In genomic region chr21:42238185-42238934, GRCh38 we compare ENCODE assay signal across 11 cellular contexts. TPM values are rescaled to one million over a fixed set of nuclear protein-coding genes. Genes with fewer than 3 reads are reported as not detected.
DNase-seq lines count a peak whose midpoint lies in the region; ATAC-seq and TF ChIP-seq lines count a peak whose summit lies in the region.
"Had no signal": no experiment of that assay in that cellular context is flagged by ENCODE, and none has a peak within 500 bp of the region (broad histone marks: within the 10 kb centered on the region; RNA-seq: fewer than 3 reads in every experiment).

No MANE protein-coding gene starts in this region.

- DNase-seq in CD1c-positive myeloid dendritic cell (ENCODE audit: extremely low spot score) (peak; percentile 55), memory B cell (ENCODE audit: low spot score in 2 of 2) (no peak), GM20000 (ENCODE audit: low spot score) (no peak), osteoblast (ENCODE audit: insufficient read length, low spot score, missing footprints) (no peak)
- peak; percentile 53 to 54 for DNase-seq in activated T-cell treated with anti-CD3 and anti-CD28 coated beads, Interleukin-2, amount 50 U/mL, for 72 hours
- DNase-seq: hippocampal formation, NCI-H2107, SIG-M5 had no signal

- H3K4me1 ChIP-seq in OCI-LY1 (ENCODE audit: insufficient read depth, low read length, severe bottlenecking) (peaks cover 99% of the 10 kb centered on the region), osteoblast (ENCODE audit: insufficient read depth, low read length) (no peaks in the 10 kb centered on the region)

- H4K20me1 ChIP-seq in OCI-LY1 (ENCODE audit: insufficient read depth, low read length) (no peaks in the 10 kb centered on the region), osteoblast (ENCODE audit: insufficient read depth, low read length) (no peaks in the 10 kb centered on the region)

- H3K9me3 ChIP-seq in OCI-LY1 (ENCODE audit: low read length) (no peaks in the 10 kb centered on the region), osteoblast (ENCODE audit: low read depth, low read length) (no peaks in the 10 kb centered on the region)

- H3K4me1 Mint-ChIP-seq in activated T-cell treated with anti-CD3 and anti-CD28 coated beads, Interleukin-2, amount 50 U/mL, for 72 hours (ENCODE audit: low read depth), result peaks cover 76% of the 10 kb centered on the region
- H3K4me1 Mint-ChIP-seq in memory B cell, result peaks cover 54% of the 10 kb centered on the region

- H3K9ac ChIP-seq in OCI-LY1 (ENCODE audit: low read length), result peak overlapping the region; percentile 92

- H3K27ac ChIP-seq in OCI-LY1 (ENCODE audit: low read depth, low read length, poor library complexity, severe bottlenecking), result peak overlapping the region; percentile 96
- H3K27ac ChIP-seq in osteoblast (ENCODE audit: low read depth, low read length), result no peak overlapping the region

- TF ChIP-seq CTCF in OCI-LY1 (IDR thresholded peaks at IDR 0.05; ENCODE audit: low read length) (no peak), GM20000 (IDR thresholded peaks at IDR 0.05; ENCODE audit: extremely low read depth, missing control alignments) (no peak), osteoblast (IDR thresholded peaks at IDR 0.05; ENCODE audit: extremely low read depth, low read depth, low read length) (no peak)

- no peaks in the 10 kb centered on the region for H3K27me3 Mint-ChIP-seq in activated T-cell treated with anti-CD3 and anti-CD28 coated beads, Interleukin-2, amount 50 U/mL, for 72 hours (ENCODE audit: low read depth)
- H3K27me3 Mint-ChIP-seq in memory B cell, result no peaks in the 10 kb centered on the region

- H3K27me3 ChIP-seq in OCI-LY1 (ENCODE audit: insufficient read depth, low read length), result no peaks in the 10 kb centered on the region
- peaks cover 29% of the 10 kb centered on the region for H3K27me3 ChIP-seq in osteoblast (ENCODE audit: insufficient read depth, low read length)

- no peaks in the 10 kb centered on the region for H3K36me3 Mint-ChIP-seq in activated T-cell treated with anti-CD3 and anti-CD28 coated beads, Interleukin-2, amount 50 U/mL, for 72 hours (ENCODE audit: insufficient read depth in 2 of 2)
- H3K36me3 Mint-ChIP-seq in memory B cell, result no peaks in the 10 kb centered on the region

- H3K4me3 ChIP-seq in OCI-LY1 (ENCODE audit: low read depth, low read length, poor library complexity, severe bottlenecking), result peak overlapping the region; percentile 62
- no peak overlapping the region for H3K4me3 ChIP-seq in osteoblast (ENCODE audit: insufficient read depth, low read length)

- peaks cover 23% of the 10 kb centered on the region for H3F3A ChIP-seq in OCI-LY1 (ENCODE audit: insufficient read depth, low read length)

- peak; percentile 10 to 13 for ATAC-seq in activated T-cell treated with anti-CD3 and anti-CD28 coated beads, Interleukin-2, amount 50 U/mL, for 72 hours (replicated peaks in 1 of 2)
- peak; percentile 26 for ATAC-seq in memory B cell (ENCODE audit: low read depth)
- ATAC-seq in GM18511 (IDR thresholded peaks at IDR 0.05; ENCODE audit: unreplicated experiment), result no peak
- no peak for ATAC-seq in HG03354 (IDR thresholded peaks at IDR 0.05; ENCODE audit: poor library complexity, severe bottlenecking, unreplicated experiment)

- H3K4me2 ChIP-seq in OCI-LY1 (ENCODE audit: low read length) (peak overlapping the region; percentile 86), osteoblast (ENCODE audit: insufficient read depth, low read length) (no peak overlapping the region)

- H3K9me2 ChIP-seq in OCI-LY1 (ENCODE audit: low read depth, low read length), result no peaks in the 10 kb centered on the region

- peak overlapping the region; percentile 90 for H3K27ac Mint-ChIP-seq in activated T-cell treated with anti-CD3 and anti-CD28 coated beads, Interleukin-2, amount 50 U/mL, for 72 hours
- H3K27ac Mint-ChIP-seq in memory B cell, result peak overlapping the region; percentile 92

- H3K9me3 Mint-ChIP-seq in activated T-cell treated with anti-CD3 and anti-CD28 coated beads, Interleukin-2, amount 50 U/mL, for 72 hours, result no peaks in the 10 kb centered on the region
- H3K9me3 Mint-ChIP-seq in memory B cell, result no peaks in the 10 kb centered on the region

- peak overlapping the region; percentile 79 to 84 for H3K4me3 Mint-ChIP-seq in activated T-cell treated with anti-CD3 and anti-CD28 coated beads, Interleukin-2, amount 50 U/mL, for 72 hours
- H3K4me3 Mint-ChIP-seq in memory B cell, result no peak overlapping the region

- H2AFZ ChIP-seq in OCI-LY1 (ENCODE audit: low read length), result no peak overlapping the region
- H2AFZ ChIP-seq in osteoblast (ENCODE audit: low read length), result no peak overlapping the region

- H3K36me3 ChIP-seq in OCI-LY1 (ENCODE audit: insufficient read depth, low read length) (no peaks in the 10 kb centered on the region), osteoblast (ENCODE audit: insufficient read depth, low read length) (no peaks in the 10 kb centered on the region)

- H3K79me2 ChIP-seq in OCI-LY1 (ENCODE audit: insufficient read depth, low read length) (no peaks in the 10 kb centered on the region), osteoblast (ENCODE audit: insufficient read depth, low read length) (no peaks in the 10 kb centered on the region)

RNA-seq across cellular contexts. Expression of gene ABCG1, which starts 19.4 kb away (rescaled TPM):
- total RNA-seq in activated T-cell treated with anti-CD3 and anti-CD28 coated beads, Interleukin-2, amount 50 U/mL, for 72 hours, result 10 to 100 TPM; 53.1 to 55.5 TPM
- under 0.01 and 0.72 TPM in 2 replicates for total RNA-seq in osteoblast

Comparison
In these comparisons a context has a peak if more than half of its experiments do, and no peak if none do; other contexts are left out.
1. DNase-seq: peak in CD1c-positive myeloid dendritic cell (single experiment) and activated T-cell treated with anti-CD3 and anti-CD28 coated beads, Interleukin-2, amount 50 U/mL, for 72 hours (2 of 2); none in memory B cell (0 of 2), GM20000 (single experiment) and osteoblast (single experiment).
2. ATAC-seq: peak in activated T-cell treated with anti-CD3 and anti-CD28 coated beads, Interleukin-2, amount 50 U/mL, for 72 hours (2 of 2) and memory B cell (single experiment); none in GM18511 (single experiment) and HG03354 (single experiment).
3. RNA of gene ABCG1, which starts 19.4 kb away (total RNA-seq): 53.1 to 55.5 TPM in activated T-cell treated with anti-CD3 and anti-CD28 coated beads, Interleukin-2, amount 50 U/mL, for 72 hours; under 0.01 to 0.72 TPM in osteoblast; every median in the first group is over 10 times any median in the second.